1 cellular context compared by ENCODE assay signal in genomic region chr6:16286151-16286522, GRCh38.
TF ChIP-seq lines count a peak whose summit lies in the region.

No MANE protein-coding gene starts in this region.

TF ChIP-seq in HepG2, 621 proteins besides CTCF, POLR2A, EP300 and RAD21 (continued from another document and continues in another):
- TF ChIP-seq ZBTB4 (CRISPR knock-in tag; IDR thresholded peaks at IDR 0.05; ENCODE audit: borderline replicate concordance) = peak; percentile 22; the same call in 1 of the 2 replicates
- no peak for TF ChIP-seq CENPBD1 (CRISPR knock-in tag; IDR thresholded peaks at IDR 0.05; ENCODE audit: borderline replicate concordance, low read depth)
- TF ChIP-seq KDM2A (CRISPR knock-in tag; IDR thresholded peaks at IDR 0.05; ENCODE audit: borderline replicate concordance, low read depth) = peak; percentile 64
- TF ChIP-seq TGIF2 (CRISPR knock-in tag; IDR thresholded peaks at IDR 0.05) = no peak
- peak; percentile 14; the same call in 1 of the 2 replicates for TF ChIP-seq ELF3 (CRISPR knock-in tag; IDR thresholded peaks at IDR 0.05)
- TF ChIP-seq, protein P1, sequence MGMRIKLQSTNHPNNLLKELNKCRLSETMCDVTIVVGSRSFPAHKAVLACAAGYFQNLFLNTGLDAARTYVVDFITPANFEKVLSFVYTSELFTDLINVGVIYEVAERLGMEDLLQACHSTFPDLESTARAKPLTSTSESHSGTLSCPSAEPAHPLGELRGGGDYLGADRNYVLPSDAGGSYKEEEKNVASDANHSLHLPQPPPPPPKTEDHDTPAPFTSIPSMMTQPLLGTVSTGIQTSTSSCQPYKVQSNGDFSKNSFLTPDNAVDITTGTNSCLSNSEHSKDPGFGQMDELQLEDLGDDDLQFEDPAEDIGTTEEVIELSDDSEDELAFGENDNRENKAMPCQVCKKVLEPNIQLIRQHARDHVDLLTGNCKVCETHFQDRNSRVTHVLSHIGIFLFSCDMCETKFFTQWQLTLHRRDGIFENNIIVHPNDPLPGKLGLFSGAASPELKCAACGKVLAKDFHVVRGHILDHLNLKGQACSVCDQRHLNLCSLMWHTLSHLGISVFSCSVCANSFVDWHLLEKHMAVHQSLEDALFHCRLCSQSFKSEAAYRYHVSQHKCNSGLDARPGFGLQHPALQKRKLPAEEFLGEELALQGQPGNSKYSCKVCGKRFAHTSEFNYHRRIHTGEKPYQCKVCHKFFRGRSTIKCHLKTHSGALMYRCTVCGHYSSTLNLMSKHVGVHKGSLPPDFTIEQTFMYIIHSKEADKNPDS (CRISPR knock-in tag; IDR thresholded peaks at IDR 0.05) = 0 out of 2 replicates have a peak, but pooled peaks have one; percentile 20
- TF ChIP-seq CBX1 (IDR thresholded peaks at IDR 0.05; ENCODE audit: low read depth) = no peak
- no peak for TF ChIP-seq KMT2A (CRISPR knock-in tag; IDR thresholded peaks at IDR 0.05)
- TF ChIP-seq XRCC5 (optimal IDR thresholded peaks at IDR 0.05; ENCODE audit: low read length) = peak; percentile 95
- TF ChIP-seq TEAD3 (CRISPR knock-in tag; optimal IDR thresholded peaks at IDR 0.05; ENCODE audit: borderline replicate concordance) = peak; percentile 66
- TF ChIP-seq ZNF563 (CRISPR knock-in tag; IDR thresholded peaks at IDR 0.05) = no peak
- TF ChIP-seq MEIS2 (CRISPR knock-in tag; IDR thresholded peaks at IDR 0.05) = no peak
- TF ChIP-seq KDM3A (CRISPR knock-in tag; IDR thresholded peaks at IDR 0.05; ENCODE audit: low read depth) = 0 out of 2 replicates have a peak, but pooled peaks have one; percentile 50
- TF ChIP-seq ZNF766 (CRISPR knock-in tag; IDR thresholded peaks at IDR 0.05; ENCODE audit: borderline replicate concordance) = no peak
- TF ChIP-seq POLR2AphosphoS5 (IDR thresholded peaks at IDR 0.05; ENCODE audit: low read depth, low read length) = no peak
- peak; percentile 90 for TF ChIP-seq STAG1 (CRISPR knock-in tag; IDR thresholded peaks at IDR 0.05)
- no peak for TF ChIP-seq ARNT2 (CRISPR knock-in tag; IDR thresholded peaks at IDR 0.05; ENCODE audit: low read depth)
- TF ChIP-seq NFE2L2 (IDR thresholded peaks at IDR 0.05; ENCODE audit: low read length) = no peak
- no peak for TF ChIP-seq NFIB (CRISPR knock-in tag; IDR thresholded peaks at IDR 0.05; ENCODE audit: borderline replicate concordance)
- no peak for TF ChIP-seq MIER3 (CRISPR knock-in tag; IDR thresholded peaks at IDR 0.05; ENCODE audit: borderline replicate concordance)
- TF ChIP-seq ZNF616 (CRISPR knock-in tag; IDR thresholded peaks at IDR 0.05; ENCODE audit: low read depth) = no peak
- no peak for TF ChIP-seq MAFK (conservative IDR thresholded peaks at IDR 0.05 in 1 of 2, IDR thresholded peaks at IDR 0.05 in 1 of 2; ENCODE audit: low read length in 2 of 2)
- no peak for TF ChIP-seq ZNF414 (CRISPR knock-in tag; IDR thresholded peaks at IDR 0.05)
- no peak for TF ChIP-seq ZNF383 (CRISPR knock-in tag; IDR thresholded peaks at IDR 0.05; ENCODE audit: borderline replicate concordance)
- TF ChIP-seq ZNF263 (CRISPR knock-in tag; IDR thresholded peaks at IDR 0.05) = no peak
- TF ChIP-seq HDAC2 (CRISPR knock-in tag; IDR thresholded peaks at IDR 0.05) = peak; percentile 29; the same call in 1 of the 2 replicates
- TF ChIP-seq ZNF431 (CRISPR knock-in tag; IDR thresholded peaks at IDR 0.05; ENCODE audit: borderline replicate concordance, low read depth) = no peak
- TF ChIP-seq HNF1B (CRISPR knock-in tag; IDR thresholded peaks at IDR 0.05) = no peak
- no peak for TF ChIP-seq RCOR2 (CRISPR knock-in tag; IDR thresholded peaks at IDR 0.05)
- no peak for TF ChIP-seq ZNF253 (CRISPR knock-in tag; IDR thresholded peaks at IDR 0.05; ENCODE audit: borderline replicate concordance)
- no peak for TF ChIP-seq STAT6 (CRISPR knock-in tag; IDR thresholded peaks at IDR 0.05; ENCODE audit: borderline replicate concordance)
- TF ChIP-seq, protein P2, sequence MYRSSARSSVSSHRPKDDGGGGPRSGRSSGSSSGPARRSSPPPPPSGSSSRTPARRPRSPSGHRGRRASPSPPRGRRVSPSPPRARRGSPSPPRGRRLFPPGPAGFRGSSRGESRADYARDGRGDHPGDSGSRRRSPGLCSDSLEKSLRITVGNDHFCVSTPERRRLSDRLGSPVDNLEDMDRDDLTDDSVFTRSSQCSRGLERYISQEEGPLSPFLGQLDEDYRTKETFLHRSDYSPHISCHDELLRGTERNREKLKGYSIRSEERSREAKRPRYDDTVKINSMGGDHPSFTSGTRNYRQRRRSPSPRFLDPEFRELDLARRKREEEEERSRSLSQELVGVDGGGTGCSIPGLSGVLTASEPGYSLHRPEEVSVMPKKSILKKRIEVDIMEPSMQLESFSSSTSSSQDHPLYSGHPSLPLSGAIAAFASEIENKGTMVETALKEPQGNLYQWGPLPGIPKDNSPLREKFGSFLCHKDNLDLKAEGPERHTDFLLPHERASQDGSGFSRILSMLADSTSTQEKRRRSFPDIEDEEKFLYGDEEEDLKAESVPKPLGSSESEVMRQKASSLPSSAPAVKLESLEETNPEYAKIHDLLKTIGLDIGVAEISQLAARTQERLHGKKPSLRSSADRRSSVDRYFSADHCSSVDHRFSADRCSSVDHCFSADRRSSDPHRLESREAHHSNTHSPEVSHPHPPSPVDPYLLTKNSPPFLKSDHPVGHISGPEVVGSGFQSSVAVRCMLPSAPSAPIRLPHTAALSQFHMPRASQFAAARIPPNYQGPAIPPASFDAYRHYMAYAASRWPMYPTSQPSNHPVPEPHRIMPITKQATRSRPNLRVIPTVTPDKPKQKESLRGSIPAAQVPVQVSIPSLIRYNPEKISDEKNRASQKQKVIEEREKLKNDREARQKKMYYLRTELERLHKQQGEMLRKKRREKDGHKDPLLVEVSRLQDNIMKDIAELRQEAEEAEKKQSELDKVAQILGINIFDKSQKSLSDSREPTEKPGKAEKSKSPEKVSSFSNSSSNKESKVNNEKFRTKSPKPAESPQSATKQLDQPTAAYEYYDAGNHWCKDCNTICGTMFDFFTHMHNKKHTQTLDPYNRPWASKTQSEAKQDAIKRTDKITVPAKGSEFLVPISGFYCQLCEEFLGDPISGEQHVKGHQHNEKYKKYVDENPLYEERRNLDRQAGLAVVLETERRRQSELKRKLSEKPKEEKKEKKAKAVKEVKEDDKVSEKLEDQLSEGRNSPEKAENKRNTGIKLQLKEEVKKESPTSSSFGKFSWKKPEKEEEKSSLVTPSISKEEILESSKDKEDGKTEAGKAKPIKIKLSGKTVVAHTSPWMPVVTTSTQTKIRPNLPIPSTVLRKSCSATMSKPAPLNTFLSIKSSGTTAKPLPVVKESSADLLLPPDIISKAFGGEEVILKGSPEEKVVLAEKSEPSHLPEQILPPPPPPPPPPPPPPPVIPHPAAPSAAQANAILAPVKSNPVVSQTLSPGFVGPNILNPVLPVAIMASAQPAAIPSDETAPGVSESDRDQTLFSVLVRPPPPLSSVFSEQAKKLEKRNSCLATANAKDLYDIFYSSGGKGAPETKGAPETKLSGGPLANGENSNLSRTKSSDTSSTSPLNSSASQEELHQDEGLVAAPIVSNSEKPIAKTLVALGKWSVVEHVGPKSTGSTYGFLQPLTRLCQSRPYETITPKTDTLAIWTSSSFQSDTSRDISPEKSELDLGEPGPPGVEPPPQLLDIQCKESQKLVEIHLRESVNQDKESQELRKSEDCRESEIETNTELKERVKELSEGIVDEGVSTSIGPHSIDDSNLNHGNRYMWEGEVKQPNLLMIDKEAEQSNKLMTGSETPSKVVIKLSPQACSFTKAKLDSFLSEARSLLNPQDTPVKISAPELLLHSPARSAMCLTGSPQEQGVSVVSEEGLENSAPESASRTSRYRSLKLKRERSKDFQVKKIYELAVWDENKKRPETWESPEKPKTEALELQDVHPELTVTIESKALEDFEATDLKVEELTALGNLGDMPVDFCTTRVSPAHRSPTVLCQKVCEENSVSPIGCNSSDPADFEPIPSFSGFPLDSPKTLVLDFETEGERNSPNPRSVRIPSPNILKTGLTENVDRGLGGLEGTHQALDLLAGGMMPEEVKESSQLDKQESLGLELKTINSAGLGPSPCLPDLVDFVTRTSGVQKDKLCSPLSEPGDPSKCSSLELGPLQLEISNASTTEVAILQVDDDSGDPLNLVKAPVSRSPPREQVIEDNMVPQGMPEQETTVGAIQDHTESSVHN (CRISPR knock-in tag; IDR thresholded peaks at IDR 0.05) = no peak
- TF ChIP-seq IRF2 (CRISPR knock-in tag; IDR thresholded peaks at IDR 0.05) = 0 out of 2 replicates have a peak, but pooled peaks have one; percentile 31
- TF ChIP-seq SNAI1 (CRISPR knock-in tag; IDR thresholded peaks at IDR 0.05; ENCODE audit: borderline replicate concordance) = no peak
- no peak for TF ChIP-seq NFKBIZ (CRISPR knock-in tag; IDR thresholded peaks at IDR 0.05)
- TF ChIP-seq ZMYM3 (CRISPR knock-in tag; IDR thresholded peaks at IDR 0.05) = no peak
- TF ChIP-seq HNRNPL (IDR thresholded peaks at IDR 0.05; ENCODE audit: low read depth, low read length) = no peak
- no peak for TF ChIP-seq ZFP41 (CRISPR knock-in tag; IDR thresholded peaks at IDR 0.05; ENCODE audit: borderline replicate concordance)
- peak; percentile 21; the same call in 1 of the 2 replicates for TF ChIP-seq THAP11 (CRISPR knock-in tag; IDR thresholded peaks at IDR 0.05)
- TF ChIP-seq ATRX (CRISPR knock-in tag; IDR thresholded peaks at IDR 0.05; ENCODE audit: borderline replicate concordance) = no peak
- no peak for TF ChIP-seq ATM (IDR thresholded peaks at IDR 0.05; ENCODE audit: borderline replicate concordance)
- TF ChIP-seq KDM4B (CRISPR knock-in tag; IDR thresholded peaks at IDR 0.05) = 0 out of 2 replicates have a peak, but pooled peaks have one; percentile 26
- TF ChIP-seq HOXA5 (CRISPR knock-in tag; IDR thresholded peaks at IDR 0.05) = no peak
- TF ChIP-seq ZNF781 (CRISPR knock-in tag; IDR thresholded peaks at IDR 0.05; ENCODE audit: borderline replicate concordance, not compliant biosample characterization) = no peak
- no peak for TF ChIP-seq TBX2 (CRISPR knock-in tag; IDR thresholded peaks at IDR 0.05; ENCODE audit: borderline replicate concordance)
